ENCODE assay signal across 7 cellular contexts in the genomic region with DNA sequence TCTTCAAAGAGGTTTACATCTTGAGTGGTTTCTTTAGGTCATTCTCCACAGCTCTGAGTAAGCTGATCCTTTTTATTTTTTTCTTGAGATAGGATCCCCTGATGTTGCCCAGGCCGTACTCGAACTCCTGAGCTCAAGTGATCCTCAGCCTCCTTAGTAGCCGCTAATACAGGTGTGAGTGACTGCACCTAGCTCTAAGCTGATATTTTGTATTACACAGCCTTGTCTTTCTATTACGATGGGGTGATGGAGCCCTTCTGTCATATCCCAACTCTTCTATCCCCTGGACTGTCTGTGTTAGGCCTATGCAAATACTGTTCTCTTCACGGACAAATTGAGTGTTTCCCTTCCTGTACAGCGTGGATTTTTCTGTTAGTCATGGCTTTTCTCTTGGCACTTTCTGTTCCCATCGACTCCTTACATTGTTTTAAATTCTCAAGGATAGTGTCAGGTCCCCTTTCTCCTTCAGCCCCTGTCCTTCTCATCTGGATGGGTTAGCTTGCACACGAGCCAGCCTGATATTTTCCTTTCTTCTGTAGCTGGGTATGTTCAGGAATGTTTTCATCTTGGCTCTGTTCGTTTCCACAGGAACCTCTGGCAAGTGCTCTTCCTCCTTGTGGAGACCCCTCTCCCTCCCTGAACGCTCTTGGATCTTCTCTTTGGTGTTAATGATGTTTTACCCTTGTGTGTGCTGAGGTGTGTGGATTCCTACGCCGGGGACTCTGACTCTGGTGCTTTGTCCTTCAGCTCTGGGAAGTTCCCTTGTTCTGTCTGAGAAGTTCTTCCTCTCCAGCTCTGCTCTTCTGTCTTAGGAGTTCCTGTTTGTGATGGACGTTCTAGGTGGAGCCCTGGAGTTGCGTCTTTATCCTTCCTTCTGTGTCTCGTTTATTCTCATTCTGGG. TPM values are rescaled to one million over a fixed set of nuclear protein-coding genes. Genes with fewer than 3 reads are reported as not detected.
DNase-seq lines count a peak whose midpoint lies in the region; ATAC-seq and TF ChIP-seq lines count a peak whose summit lies in the region.

No MANE protein-coding gene starts in this region.

- H3K27ac Mint-ChIP-seq in HFFc6 (peak overlapping the region; percentile 39), T-helper 17 cell (peak overlapping the region; percentile 97)

- H3K27me3 ChIP-seq in fibroblast of lung (ENCODE audit: control insufficient read depth, insufficient read depth, low read length), result no peaks in the 10 kb centered on the region

- peaks cover 18% of the 10 kb centered on the region for H3K36me3 Mint-ChIP-seq in HFFc6 (ENCODE audit: low read depth)
- H3K36me3 Mint-ChIP-seq in T-helper 17 cell (ENCODE audit: low read depth), result peaks cover 9% of the 10 kb centered on the region

- peaks cover 6% of the 10 kb centered on the region for H3K36me3 ChIP-seq in fibroblast of lung (ENCODE audit: control insufficient read depth, insufficient read depth, low read length)

- H3K27me3 Mint-ChIP-seq in HFFc6 (ENCODE audit: insufficient read depth) (peaks cover 3% of the 10 kb centered on the region; the same call in 1 of the 2 replicates), T-helper 17 cell (no peaks in the 10 kb centered on the region)

- H3K27ac ChIP-seq in fibroblast of lung (ENCODE audit: insufficient read depth, low read length), result peak overlapping the region; percentile 2
- H3K27ac ChIP-seq in skin epidermis, result peak overlapping the region in 20 of 21 experiments; percentile 38 to 100 (median 78)

- no peaks in the 10 kb centered on the region for H4K20me1 ChIP-seq in fibroblast of lung (ENCODE audit: control insufficient read depth, extremely low read depth, insufficient read depth, low read length)

- TF ChIP-seq CTCF in HFFc6 (IDR thresholded peaks at IDR 0.05), result no peak
- no peak for TF ChIP-seq CTCF in fibroblast of lung (conservative IDR thresholded peaks at IDR 0.05 in 1 of 2, IDR thresholded peaks at IDR 0.05 in 1 of 2; ENCODE audit: low read depth in 1 of 2, low read length in 2 of 2)

- no peak for ATAC-seq in T-helper 17 cell

- H3K4me1 ChIP-seq in fibroblast of lung (ENCODE audit: control insufficient read depth, extremely low read depth, insufficient read depth, low read length), result peaks cover 13% of the 10 kb centered on the region

- H3K4me3 Mint-ChIP-seq in HFFc6 (peak overlapping the region; percentile 59), T-helper 17 cell (peak overlapping the region; percentile 60)

- no peak for DNase-seq in HFFc6
- DNase-seq in T-helper 17 cell, result no peak
- peak in 1 of 2 donors; percentile 10 for DNase-seq in fibroblast of lung (ENCODE audit: low read depth in 2 of 2)
- DNase-seq in activated gamma-delta T cell (lab: John Stamatoyannopoulos, UW), result no peak
- DNase-seq in ACHN, result no peak
- DNase-seq in HuH-7.5 (ENCODE audit: low spot score), result no peak

- peaks cover 65% of the 10 kb centered on the region for H3K79me2 ChIP-seq in fibroblast of lung (ENCODE audit: control insufficient read depth, insufficient read depth, low read length)

- no peaks in the 10 kb centered on the region for H3K9me3 Mint-ChIP-seq in HFFc6

- no peak overlapping the region for H3K4me3 ChIP-seq in fibroblast of lung (replicated peaks in 1 of 4; ENCODE audit: control extremely low read depth in 1 of 4, insufficient read depth in 1 of 4, low read depth in 3 of 4, low read length in 4 of 4)
- no peak overlapping the region for H3K4me3 ChIP-seq in skin epidermis

- no peak overlapping the region for H3K4me2 ChIP-seq in fibroblast of lung (ENCODE audit: extremely low read depth, insufficient read depth, low read length)

- no peak overlapping the region for H3K9ac ChIP-seq in fibroblast of lung (ENCODE audit: insufficient read depth, low read length)

- H2AFZ ChIP-seq in fibroblast of lung (ENCODE audit: low read length), result no peak overlapping the region

- H3K4me1 Mint-ChIP-seq in HFFc6 (ENCODE audit: low read depth), result peaks cover 46% of the 10 kb centered on the region
- H3K4me1 Mint-ChIP-seq in T-helper 17 cell, result peaks cover 42% of the 10 kb centered on the region

- H3K9me3 ChIP-seq in T-helper 17 cell (ENCODE audit: control insufficient read depth, low read length, poor library complexity, severe bottlenecking) (no peaks in the 10 kb centered on the region), fibroblast of lung (ENCODE audit: control insufficient read depth, insufficient read depth, low read depth, low read length) (no peaks in the 10 kb centered on the region)

- in situ Hi-C loops in ACHN (cut with HindIII; ENCODE audit: low pct_ligation_motif_present, low pct_unique_long_range_greater_than_20kb, low sequenced_read_pairs), result no loop called here

RNA-seq across cellular contexts. Expression of gene BANP, which starts 2.3 kb away (rescaled TPM):
- total RNA-seq in HFFc6 (2021; fragmentation: NEBNext Ultra II Directional; extraction: Animal tissue kit (Norgen Biotek cat#: 25700)), result 10 to 100 TPM; 15.6 to 19.0 (median 16.2) TPM
- 10 to 100 TPM; 46.9 to 47.9 TPM for total RNA-seq in T-helper 17 cell
- total RNA-seq in fibroblast of lung, result 28.0 and 31.0 TPM in 2 replicates
- polyA plus RNA-seq in fibroblast of lung, result 9.3 and 12.2 TPM in 2 replicates
- polyA plus RNA-seq in fibroblast of lung (2012), result 6.0 and 8.8 TPM in 2 replicates
- 20.4 and 30.4 TPM in 2 replicates for polyA minus RNA-seq in fibroblast of lung (ENCODE audit: low replicate concordance)

RNA-seq across cellular contexts. Expression of gene CA5A, which starts 17.2 kb away (rescaled TPM):
- total RNA-seq in HFFc6 (2021; fragmentation: NEBNext Ultra II Directional; extraction: Animal tissue kit (Norgen Biotek cat#: 25700)), result not detected
- not detected for total RNA-seq in T-helper 17 cell
- total RNA-seq in fibroblast of lung, result not detected in 2 replicates
- polyA plus RNA-seq in fibroblast of lung, result not detected in 2 replicates
- polyA plus RNA-seq in fibroblast of lung (2012), result not detected in 2 replicates
- not detected in 2 replicates for polyA minus RNA-seq in fibroblast of lung (ENCODE audit: low replicate concordance)
